In genomic region chr2:126949775-126950174, GRCh38 we compare ENCODE assay signal across 24 cellular contexts. TPM values are rescaled to one million over a fixed set of nuclear protein-coding genes. Genes with fewer than 3 reads are reported as not detected.
"Had no signal": no experiment of that assay in that cellular context is flagged by ENCODE, and none has a peak within 500 bp of the region (broad histone marks: within the 10 kb centered on the region; RNA-seq: fewer than 3 reads in every experiment).

No MANE protein-coding gene starts in this region.

- H3K4me1 Mint-ChIP-seq: naive B cell; stimulated activated effector memory CD8-positive, alpha-beta T cell treated with anti-CD3 and anti-CD28 coated beads, Interleukin-12 subunit alpha, Interleukin-12 subunit beta, amount 100 ng/mL, for 72 hours had no signal

- H3K4me3 ChIP-seq: dorsolateral prefrontal cortex, heart right ventricle, lower lobe of right lung, pancreas, right lobe of liver, tibial artery, upper lobe of left lung had no signal

- H3K9me3 Mint-ChIP-seq: stimulated activated effector memory CD8-positive, alpha-beta T cell treated with anti-CD3 and anti-CD28 coated beads, Interleukin-12 subunit alpha, Interleukin-12 subunit beta, amount 100 ng/mL, for 72 hours had no signal

- H3K4me3 Mint-ChIP-seq: naive B cell; nephron; stimulated activated effector memory CD8-positive, alpha-beta T cell treated with anti-CD3 and anti-CD28 coated beads, Interleukin-12 subunit alpha, Interleukin-12 subunit beta, amount 100 ng/mL, for 72 hours had no signal

- H3K36me3 ChIP-seq: heart right ventricle, lower lobe of right lung, pancreas, right lobe of liver, tibial artery, upper lobe of left lung had no signal

- H3K36me3 Mint-ChIP-seq: naive B cell; stimulated activated effector memory CD8-positive, alpha-beta T cell treated with anti-CD3 and anti-CD28 coated beads, Interleukin-12 subunit alpha, Interleukin-12 subunit beta, amount 100 ng/mL, for 72 hours had no signal

- H3K27ac Mint-ChIP-seq: progenitor cell of endocrine pancreas; stimulated activated effector memory CD8-positive, alpha-beta T cell treated with anti-CD3 and anti-CD28 coated beads, Interleukin-12 subunit alpha, Interleukin-12 subunit beta, amount 100 ng/mL, for 72 hours had no signal

- H3K9me3 ChIP-seq: lower lobe of right lung, pancreas, right lobe of liver, tibial artery, upper lobe of left lung had no signal

- H3K4me1 ChIP-seq: heart right ventricle, lower lobe of right lung, pancreas, right lobe of liver, tibial artery, upper lobe of left lung had no signal

- DNase-seq: cortex of kidney; dorsolateral prefrontal cortex; effector CD8-positive, alpha-beta T cell; heart right ventricle; hypothalamus; lower lobe of right lung; mesenchymal stem cell; naive B cell; occipital lobe; pancreas; right lobe of liver; stimulated activated CD4-positive, alpha-beta T cell treated with anti-CD3 and anti-CD28 coated beads, Interleukin-4, amount 100 ng/mL, for 1 hour; stimulated activated CD8-positive, alpha-beta memory T cell treated with anti-CD3 and anti-CD28 coated beads, Interleukin-4, amount 100 ng/mL, for 48 hours; stimulated activated naive CD8-positive, alpha-beta T cell treated with anti-CD3 and anti-CD28 coated beads, Interleukin-15, Interleukin-2, amounts not matched to agents 100 U/mL and 50 U/mL, for 24 hours; tibial artery; upper lobe of left lung had no signal

- ATAC-seq: left lobe of liver; pancreas; stimulated activated effector memory CD8-positive, alpha-beta T cell treated with anti-CD3 and anti-CD28 coated beads, Interleukin-12 subunit alpha, Interleukin-12 subunit beta, amount 100 ng/mL, for 72 hours; stimulated activated naive CD8-positive, alpha-beta T cell treated with anti-CD3 and anti-CD28 coated beads, Interleukin-15, Interleukin-2, amounts not matched to agents 100 U/mL and 50 U/mL, for 24 hours had no signal

- H3K27ac ChIP-seq: dorsolateral prefrontal cortex, lower lobe of right lung, pancreas, right lobe of liver, tibial artery, upper lobe of left lung had no signal

- H3K27me3 ChIP-seq: pancreas, right lobe of liver, upper lobe of left lung had no signal

RNA-seq across cellular contexts. Expression of gene TEX51, which starts 51.1 kb away (rescaled TPM):
- total RNA-seq: dorsolateral prefrontal cortex, fibroblast of lung, frontal cortex, glomerular endothelial cell, heart right ventricle, left lobe of liver, lower lobe of right lung, occipital lobe, pancreas, progenitor cell of endocrine pancreas, temporal lobe, upper lobe of left lung had no signal
